ENCODE assay signal across 1 cellular context in the genomic region with DNA sequence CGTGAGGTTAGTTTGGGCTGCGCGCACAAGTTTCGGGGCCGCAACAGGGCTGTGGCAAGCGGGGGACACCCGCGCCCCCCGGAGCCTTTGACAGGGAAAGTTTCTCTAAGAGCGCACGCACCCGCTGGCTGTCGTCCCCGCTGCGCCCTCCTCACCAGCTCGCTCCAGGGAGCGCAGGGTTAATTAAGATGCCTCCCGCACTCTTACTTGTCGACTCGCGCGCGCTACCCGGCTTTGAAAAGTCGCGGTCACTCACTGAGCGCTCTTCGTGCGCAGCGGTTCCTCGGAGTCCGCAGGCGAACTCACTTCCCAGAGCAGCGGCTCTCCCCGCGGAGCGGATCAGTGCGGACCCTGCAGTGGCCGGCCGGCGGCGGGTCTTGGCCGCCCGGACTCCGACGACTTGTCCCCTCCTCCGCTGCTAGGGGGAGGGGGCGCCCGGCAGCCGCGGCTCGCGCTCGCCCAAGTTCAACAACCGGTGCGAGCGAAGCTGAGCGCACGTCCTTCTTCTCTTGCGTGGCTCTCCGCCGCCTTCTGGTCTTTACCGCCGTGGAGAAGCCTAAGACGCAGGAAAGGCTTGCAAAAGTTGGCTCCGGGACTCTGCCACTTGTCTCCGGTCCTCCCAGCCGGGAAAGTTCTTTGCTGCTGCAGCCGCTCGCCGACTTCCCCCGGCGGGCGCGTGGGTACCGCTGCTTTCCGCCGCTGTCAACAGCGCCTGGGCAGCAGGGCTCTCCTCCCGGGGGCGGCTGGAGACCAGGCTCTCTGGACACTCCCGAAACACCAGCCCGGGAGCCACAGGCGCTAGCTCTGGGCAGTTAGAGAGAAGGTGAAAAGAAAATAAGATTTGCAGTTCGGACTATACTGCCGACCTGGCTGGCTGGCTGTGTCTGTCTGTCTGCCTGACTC.
A peak's percentile ranks its signal among the peaks of the same experiment; 100 is the strongest.
TF ChIP-seq lines count a peak whose summit lies in the region.

No MANE protein-coding gene starts in this region.

TF ChIP-seq in HEK293, 187 proteins besides CTCF, POLR2A, EP300 and RAD21 (continued from another document and continues in another):
- TF ChIP-seq, protein P1, sequence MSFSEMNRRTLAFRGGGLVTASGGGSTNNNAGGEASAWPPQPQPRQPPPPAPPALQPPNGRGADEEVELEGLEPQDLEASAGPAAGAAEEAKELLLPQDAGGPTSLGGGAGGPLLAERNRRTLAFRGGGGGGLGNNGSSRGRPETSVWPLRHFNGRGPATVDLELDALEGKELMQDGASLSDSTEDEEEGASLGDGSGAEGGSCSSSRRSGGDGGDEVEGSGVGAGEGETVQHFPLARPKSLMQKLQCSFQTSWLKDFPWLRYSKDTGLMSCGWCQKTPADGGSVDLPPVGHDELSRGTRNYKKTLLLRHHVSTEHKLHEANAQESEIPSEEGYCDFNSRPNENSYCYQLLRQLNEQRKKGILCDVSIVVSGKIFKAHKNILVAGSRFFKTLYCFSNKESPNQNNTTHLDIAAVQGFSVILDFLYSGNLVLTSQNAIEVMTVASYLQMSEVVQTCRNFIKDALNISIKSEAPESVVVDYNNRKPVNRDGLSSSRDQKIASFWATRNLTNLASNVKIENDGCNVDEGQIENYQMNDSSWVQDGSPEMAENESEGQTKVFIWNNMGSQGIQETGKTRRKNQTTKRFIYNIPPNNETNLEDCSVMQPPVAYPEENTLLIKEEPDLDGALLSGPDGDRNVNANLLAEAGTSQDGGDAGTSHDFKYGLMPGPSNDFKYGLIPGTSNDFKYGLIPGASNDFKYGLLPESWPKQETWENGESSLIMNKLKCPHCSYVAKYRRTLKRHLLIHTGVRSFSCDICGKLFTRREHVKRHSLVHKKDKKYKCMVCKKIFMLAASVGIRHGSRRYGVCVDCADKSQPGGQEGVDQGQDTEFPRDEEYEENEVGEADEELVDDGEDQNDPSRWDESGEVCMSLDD (tag by site-specific recombination; IDR thresholded peaks at IDR 0.05) = 0 out of 2 replicates have a peak, but pooled peaks have one; percentile 13
- TF ChIP-seq ZNF354C (tag by site-specific recombination; IDR thresholded peaks at IDR 0.05; ENCODE audit: borderline replicate concordance, low read depth) (no peak), BCL11A (tag by site-specific recombination; IDR thresholded peaks at IDR 0.05; ENCODE audit: low read depth) (peak; percentile 18; the same call in 1 of the 2 replicates), IKZF3 (tag by site-specific recombination; IDR thresholded peaks at IDR 0.05) (peak; percentile 27; the same call in 1 of the 2 replicates), ZNF529 (tag by site-specific recombination; IDR thresholded peaks at IDR 0.05; ENCODE audit: insufficient replicate concordance) (no peak), ZNF660 (tag by site-specific recombination; IDR thresholded peaks at IDR 0.05) (peak; percentile 83), ZNF777 (tag by site-specific recombination; IDR thresholded peaks at IDR 0.05; ENCODE audit: borderline replicate concordance) (0 out of 2 replicates have a peak, but pooled peaks have one; percentile 4), GLI4 (tag by site-specific recombination; IDR thresholded peaks at IDR 0.05) (0 out of 2 replicates have a peak, but pooled peaks have one; percentile 66), ZNF837 (tag by site-specific recombination; IDR thresholded peaks at IDR 0.05) (no peak), MEIS1 (CRISPR knock-in tag; IDR thresholded peaks at IDR 0.05; ENCODE audit: borderline replicate concordance) (peak; percentile 63; the same call in 1 of the 2 replicates), ZNF140 (tag by site-specific recombination; IDR thresholded peaks at IDR 0.05) (no peak), ZNF623 (tag by site-specific recombination; IDR thresholded peaks at IDR 0.05) (peak; percentile 19; the same call in 1 of the 2 replicates), ZNF391 (tag by site-specific recombination; IDR thresholded peaks at IDR 0.05; ENCODE audit: borderline replicate concordance, low read depth) (peak; percentile 65; the same call in 1 of the 2 replicates), KLF10 (tag by site-specific recombination; IDR thresholded peaks at IDR 0.05) (no peak), ZIC2 (tag by site-specific recombination; IDR thresholded peaks at IDR 0.05) (peak; percentile 71), ZFP37 (tag by site-specific recombination; IDR thresholded peaks at IDR 0.05) (peak; percentile 82), ZNF146 (tag by site-specific recombination; IDR thresholded peaks at IDR 0.05) (peak; percentile 21; the same call in 1 of the 2 replicates), ZFP3 (tag by site-specific recombination; IDR thresholded peaks at IDR 0.05; ENCODE audit: low read depth) (peak; percentile 9; the same call in 1 of the 2 replicates), ZBTB21 (tag by site-specific recombination; IDR thresholded peaks at IDR 0.05) (peak; percentile 5; the same call in 1 of the 2 replicates), ZNF37A (tag by site-specific recombination; IDR thresholded peaks at IDR 0.05) (no peak)
- TF ChIP-seq, protein P2, sequence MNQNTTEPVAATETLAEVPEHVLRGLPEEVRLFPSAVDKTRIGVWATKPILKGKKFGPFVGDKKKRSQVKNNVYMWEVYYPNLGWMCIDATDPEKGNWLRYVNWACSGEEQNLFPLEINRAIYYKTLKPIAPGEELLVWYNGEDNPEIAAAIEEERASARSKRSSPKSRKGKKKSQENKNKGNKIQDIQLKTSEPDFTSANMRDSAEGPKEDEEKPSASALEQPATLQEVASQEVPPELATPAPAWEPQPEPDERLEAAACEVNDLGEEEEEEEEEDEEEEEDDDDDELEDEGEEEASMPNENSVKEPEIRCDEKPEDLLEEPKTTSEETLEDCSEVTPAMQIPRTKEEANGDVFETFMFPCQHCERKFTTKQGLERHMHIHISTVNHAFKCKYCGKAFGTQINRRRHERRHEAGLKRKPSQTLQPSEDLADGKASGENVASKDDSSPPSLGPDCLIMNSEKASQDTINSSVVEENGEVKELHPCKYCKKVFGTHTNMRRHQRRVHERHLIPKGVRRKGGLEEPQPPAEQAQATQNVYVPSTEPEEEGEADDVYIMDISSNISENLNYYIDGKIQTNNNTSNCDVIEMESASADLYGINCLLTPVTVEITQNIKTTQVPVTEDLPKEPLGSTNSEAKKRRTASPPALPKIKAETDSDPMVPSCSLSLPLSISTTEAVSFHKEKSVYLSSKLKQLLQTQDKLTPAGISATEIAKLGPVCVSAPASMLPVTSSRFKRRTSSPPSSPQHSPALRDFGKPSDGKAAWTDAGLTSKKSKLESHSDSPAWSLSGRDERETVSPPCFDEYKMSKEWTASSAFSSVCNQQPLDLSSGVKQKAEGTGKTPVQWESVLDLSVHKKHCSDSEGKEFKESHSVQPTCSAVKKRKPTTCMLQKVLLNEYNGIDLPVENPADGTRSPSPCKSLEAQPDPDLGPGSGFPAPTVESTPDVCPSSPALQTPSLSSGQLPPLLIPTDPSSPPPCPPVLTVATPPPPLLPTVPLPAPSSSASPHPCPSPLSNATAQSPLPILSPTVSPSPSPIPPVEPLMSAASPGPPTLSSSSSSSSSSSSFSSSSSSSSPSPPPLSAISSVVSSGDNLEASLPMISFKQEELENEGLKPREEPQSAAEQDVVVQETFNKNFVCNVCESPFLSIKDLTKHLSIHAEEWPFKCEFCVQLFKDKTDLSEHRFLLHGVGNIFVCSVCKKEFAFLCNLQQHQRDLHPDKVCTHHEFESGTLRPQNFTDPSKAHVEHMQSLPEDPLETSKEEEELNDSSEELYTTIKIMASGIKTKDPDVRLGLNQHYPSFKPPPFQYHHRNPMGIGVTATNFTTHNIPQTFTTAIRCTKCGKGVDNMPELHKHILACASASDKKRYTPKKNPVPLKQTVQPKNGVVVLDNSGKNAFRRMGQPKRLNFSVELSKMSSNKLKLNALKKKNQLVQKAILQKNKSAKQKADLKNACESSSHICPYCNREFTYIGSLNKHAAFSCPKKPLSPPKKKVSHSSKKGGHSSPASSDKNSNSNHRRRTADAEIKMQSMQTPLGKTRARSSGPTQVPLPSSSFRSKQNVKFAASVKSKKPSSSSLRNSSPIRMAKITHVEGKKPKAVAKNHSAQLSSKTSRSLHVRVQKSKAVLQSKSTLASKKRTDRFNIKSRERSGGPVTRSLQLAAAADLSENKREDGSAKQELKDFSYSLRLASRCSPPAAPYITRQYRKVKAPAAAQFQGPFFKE (tag by site-specific recombination; IDR thresholded peaks at IDR 0.05; ENCODE audit: borderline replicate concordance) = no peak
- TF ChIP-seq, protein P3, sequence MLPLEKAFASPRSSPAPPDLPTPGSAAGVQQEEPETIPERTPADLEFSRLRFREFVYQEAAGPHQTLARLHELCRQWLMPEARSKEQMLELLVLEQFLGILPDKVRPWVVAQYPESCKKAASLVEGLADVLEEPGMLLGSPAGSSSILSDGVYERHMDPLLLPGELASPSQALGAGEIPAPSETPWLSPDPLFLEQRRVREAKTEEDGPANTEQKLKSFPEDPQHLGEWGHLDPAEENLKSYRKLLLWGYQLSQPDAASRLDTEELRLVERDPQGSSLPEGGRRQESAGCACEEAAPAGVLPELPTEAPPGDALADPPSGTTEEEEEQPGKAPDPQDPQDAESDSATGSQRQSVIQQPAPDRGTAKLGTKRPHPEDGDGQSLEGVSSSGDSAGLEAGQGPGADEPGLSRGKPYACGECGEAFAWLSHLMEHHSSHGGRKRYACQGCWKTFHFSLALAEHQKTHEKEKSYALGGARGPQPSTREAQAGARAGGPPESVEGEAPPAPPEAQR (tag by site-specific recombination; IDR thresholded peaks at IDR 0.05) = no peak
- TF ChIP-seq, protein P4, sequence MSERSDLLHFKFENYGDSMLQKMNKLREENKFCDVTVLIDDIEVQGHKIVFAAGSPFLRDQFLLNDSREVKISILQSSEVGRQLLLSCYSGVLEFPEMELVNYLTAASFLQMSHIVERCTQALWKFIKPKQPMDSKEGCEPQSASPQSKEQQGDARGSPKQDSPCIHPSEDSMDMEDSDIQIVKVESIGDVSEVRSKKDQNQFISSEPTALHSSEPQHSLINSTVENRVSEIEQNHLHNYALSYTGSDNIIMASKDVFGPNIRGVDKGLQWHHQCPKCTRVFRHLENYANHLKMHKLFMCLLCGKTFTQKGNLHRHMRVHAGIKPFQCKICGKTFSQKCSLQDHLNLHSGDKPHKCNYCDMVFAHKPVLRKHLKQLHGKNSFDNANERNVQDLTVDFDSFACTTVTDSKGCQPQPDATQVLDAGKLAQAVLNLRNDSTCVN (tag by site-specific recombination; optimal IDR thresholded peaks at IDR 0.05) = peak; percentile 76
- TF ChIP-seq, protein P5, sequence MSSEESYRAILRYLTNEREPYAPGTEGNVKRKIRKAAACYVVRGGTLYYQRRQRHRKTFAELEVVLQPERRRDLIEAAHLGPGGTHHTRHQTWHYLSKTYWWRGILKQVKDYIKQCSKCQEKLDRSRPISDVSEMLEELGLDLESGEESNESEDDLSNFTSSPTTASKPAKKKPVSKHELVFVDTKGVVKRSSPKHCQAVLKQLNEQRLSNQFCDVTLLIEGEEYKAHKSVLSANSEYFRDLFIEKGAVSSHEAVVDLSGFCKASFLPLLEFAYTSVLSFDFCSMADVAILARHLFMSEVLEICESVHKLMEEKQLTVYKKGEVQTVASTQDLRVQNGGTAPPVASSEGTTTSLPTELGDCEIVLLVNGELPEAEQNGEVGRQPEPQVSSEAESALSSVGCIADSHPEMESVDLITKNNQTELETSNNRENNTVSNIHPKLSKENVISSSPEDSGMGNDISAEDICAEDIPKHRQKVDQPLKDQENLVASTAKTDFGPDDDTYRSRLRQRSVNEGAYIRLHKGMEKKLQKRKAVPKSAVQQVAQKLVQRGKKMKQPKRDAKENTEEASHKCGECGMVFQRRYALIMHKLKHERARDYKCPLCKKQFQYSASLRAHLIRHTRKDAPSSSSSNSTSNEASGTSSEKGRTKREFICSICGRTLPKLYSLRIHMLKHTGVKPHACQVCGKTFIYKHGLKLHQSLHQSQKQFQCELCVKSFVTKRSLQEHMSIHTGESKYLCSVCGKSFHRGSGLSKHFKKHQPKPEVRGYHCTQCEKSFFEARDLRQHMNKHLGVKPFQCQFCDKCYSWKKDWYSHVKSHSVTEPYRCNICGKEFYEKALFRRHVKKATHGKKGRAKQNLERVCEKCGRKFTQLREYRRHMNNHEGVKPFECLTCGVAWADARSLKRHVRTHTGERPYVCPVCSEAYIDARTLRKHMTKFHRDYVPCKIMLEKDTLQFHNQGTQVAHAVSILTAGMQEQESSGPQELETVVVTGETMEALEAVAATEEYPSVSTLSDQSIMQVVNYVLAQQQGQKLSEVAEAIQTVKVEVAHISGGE (tag by site-specific recombination; conservative IDR thresholded peaks at IDR 0.05; ENCODE audit: low read depth) = 0 out of 2 replicates have a peak, but pooled peaks have one; percentile 6
- TF ChIP-seq, protein P6, sequence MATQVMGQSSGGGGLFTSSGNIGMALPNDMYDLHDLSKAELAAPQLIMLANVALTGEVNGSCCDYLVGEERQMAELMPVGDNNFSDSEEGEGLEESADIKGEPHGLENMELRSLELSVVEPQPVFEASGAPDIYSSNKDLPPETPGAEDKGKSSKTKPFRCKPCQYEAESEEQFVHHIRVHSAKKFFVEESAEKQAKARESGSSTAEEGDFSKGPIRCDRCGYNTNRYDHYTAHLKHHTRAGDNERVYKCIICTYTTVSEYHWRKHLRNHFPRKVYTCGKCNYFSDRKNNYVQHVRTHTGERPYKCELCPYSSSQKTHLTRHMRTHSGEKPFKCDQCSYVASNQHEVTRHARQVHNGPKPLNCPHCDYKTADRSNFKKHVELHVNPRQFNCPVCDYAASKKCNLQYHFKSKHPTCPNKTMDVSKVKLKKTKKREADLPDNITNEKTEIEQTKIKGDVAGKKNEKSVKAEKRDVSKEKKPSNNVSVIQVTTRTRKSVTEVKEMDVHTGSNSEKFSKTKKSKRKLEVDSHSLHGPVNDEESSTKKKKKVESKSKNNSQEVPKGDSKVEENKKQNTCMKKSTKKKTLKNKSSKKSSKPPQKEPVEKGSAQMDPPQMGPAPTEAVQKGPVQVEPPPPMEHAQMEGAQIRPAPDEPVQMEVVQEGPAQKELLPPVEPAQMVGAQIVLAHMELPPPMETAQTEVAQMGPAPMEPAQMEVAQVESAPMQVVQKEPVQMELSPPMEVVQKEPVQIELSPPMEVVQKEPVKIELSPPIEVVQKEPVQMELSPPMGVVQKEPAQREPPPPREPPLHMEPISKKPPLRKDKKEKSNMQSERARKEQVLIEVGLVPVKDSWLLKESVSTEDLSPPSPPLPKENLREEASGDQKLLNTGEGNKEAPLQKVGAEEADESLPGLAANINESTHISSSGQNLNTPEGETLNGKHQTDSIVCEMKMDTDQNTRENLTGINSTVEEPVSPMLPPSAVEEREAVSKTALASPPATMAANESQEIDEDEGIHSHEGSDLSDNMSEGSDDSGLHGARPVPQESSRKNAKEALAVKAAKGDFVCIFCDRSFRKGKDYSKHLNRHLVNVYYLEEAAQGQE (tag by site-specific recombination; IDR thresholded peaks at IDR 0.05) = peak; percentile 57
- TF ChIP-seq, protein P7, sequence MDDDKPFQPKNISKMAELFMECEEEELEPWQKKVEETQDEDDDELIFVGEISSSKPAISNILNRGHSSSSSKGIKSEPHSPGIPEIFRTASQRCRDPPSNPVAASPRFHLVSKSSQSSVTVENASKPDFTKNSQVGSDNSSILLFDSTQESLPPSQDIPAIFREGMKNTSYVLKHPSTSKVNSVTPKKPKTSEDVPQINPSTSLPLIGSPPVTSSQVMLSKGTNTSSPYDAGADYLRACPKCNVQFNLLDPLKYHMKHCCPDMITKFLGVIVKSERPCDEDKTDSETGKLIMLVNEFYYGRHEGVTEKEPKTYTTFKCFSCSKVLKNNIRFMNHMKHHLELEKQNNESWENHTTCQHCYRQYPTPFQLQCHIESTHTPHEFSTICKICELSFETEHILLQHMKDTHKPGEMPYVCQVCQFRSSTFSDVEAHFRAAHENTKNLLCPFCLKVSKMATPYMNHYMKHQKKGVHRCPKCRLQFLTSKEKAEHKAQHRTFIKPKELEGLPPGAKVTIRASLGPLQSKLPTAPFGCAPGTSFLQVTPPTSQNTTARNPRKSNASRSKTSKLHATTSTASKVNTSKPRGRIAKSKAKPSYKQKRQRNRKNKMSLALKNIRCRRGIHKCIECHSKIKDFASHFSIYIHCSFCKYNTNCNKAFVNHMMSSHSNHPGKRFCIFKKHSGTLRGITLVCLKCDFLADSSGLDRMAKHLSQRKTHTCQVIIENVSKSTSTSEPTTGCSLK (tag by site-specific recombination; IDR thresholded peaks at IDR 0.05) = no peak
